ENCODE assay signal across 1 cellular context in the genomic region with DNA sequence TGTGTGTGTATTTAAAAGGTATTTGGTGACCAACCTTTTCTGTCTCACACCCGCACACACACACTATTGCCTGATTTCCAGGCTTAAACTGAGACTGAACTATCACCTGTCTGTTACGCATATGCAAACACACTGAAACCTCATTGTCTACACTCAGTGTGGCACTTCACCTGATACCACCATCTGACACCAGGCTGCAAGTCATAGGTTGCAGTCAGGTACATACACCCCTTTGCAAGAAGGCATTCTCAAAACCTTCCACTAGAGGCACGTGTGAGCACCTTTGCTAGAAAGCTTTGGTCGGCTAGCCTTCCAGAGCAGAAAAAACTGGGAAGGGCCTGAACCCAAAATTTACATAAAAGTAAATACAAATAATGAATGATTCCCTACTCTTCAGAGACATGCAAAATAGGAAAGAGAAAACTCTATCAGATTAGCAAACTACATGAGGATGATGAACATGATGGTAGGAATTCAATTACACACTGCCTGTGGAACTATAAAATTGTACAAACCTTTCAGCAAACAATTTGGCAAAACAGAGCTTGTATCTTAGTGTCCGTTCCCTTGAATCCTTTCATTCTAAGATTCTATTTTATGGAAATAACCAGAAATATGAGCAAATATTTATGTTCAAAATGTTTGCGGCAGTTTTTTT.
TF ChIP-seq lines count a peak whose summit lies in the region.

No MANE protein-coding gene starts in this region.

TF ChIP-seq in HepG2, 621 proteins besides CTCF, POLR2A, EP300 and RAD21:
- TF ChIP-seq RARA (CRISPR knock-in tag; IDR thresholded peaks at IDR 0.05) (no peak), FOSL2 (CRISPR knock-in tag; IDR thresholded peaks at IDR 0.05) (0 out of 2 replicates have a peak, but pooled peaks have one; percentile 4), XRCC5 (optimal IDR thresholded peaks at IDR 0.05; ENCODE audit: low read length) (peak; percentile 67), ZNF143 (CRISPR knock-in tag; IDR thresholded peaks at IDR 0.05) (no peak), CCDC6 (CRISPR knock-in tag; IDR thresholded peaks at IDR 0.05) (no peak), BCL6 (CRISPR knock-in tag; IDR thresholded peaks at IDR 0.05) (peak; percentile 71), SOX13 (IDR thresholded peaks at IDR 0.05) (no peak), SOX13 (CRISPR knock-in tag; conservative IDR thresholded peaks at IDR 0.05 in 1 of 2, IDR thresholded peaks at IDR 0.05 in 1 of 2) (no peak), CBX2 (IDR thresholded peaks at IDR 0.05; ENCODE audit: low read depth, low read length) (0 out of 2 replicates have a peak, but pooled peaks have one; percentile 19), CBX2 (CRISPR knock-in tag; IDR thresholded peaks at IDR 0.05; ENCODE audit: low read depth) (no peak), STAG1 (CRISPR knock-in tag; IDR thresholded peaks at IDR 0.05) (peak; percentile 43), CBX5 (CRISPR knock-in tag; IDR thresholded peaks at IDR 0.05; ENCODE audit: borderline replicate concordance) (no peak), NFATC3 (CRISPR knock-in tag; IDR thresholded peaks at IDR 0.05) (no peak), CREB1 (IDR thresholded peaks at IDR 0.05) (peak; percentile 23; the same call in 1 of the 2 replicates), CREB1 (CRISPR knock-in tag; IDR thresholded peaks at IDR 0.05) (no peak)
